Comparison of ENCODE assay signal across 9 cellular contexts in the genomic region with DNA sequence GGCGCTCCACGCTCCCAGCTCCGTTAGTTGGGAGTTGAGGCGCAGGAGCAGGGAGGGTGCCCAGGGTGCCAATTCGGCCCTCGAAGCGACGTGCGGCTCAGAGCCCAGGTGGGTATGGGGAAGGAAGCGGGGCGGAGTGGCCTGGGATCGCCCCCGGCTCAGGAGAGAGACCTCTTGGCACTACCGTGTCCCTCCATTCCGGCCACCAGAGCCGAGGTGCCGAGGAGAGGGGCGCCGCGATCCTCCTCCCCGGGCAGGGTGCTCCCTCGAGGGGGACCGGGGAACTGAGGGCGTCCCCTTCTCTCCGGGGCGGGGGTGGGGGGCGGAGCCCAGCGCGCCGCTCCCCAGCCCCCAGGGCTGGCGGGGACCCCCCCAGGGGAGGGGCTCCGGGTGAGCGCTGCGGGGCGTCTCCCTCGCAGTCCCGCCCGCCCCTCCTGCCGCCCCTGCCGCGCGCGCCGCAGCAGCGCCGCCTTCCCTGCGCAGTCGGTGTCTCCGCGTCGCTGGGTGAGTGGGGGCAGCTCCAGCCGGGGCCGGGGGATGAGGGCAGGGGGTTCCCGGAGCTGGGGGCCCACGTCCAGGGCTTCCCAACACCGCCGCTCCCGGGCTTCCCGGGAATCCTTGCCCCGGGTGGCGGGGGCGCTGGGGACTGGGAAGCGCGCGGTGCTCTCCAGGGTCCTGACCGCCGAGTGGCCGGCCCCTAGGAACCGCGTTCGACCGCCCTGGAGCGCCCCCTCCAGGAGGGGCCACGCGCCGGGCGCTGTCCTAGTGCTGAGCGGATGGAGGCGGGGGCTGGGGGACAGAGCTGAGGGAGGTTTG. TPM values are rescaled to one million over a fixed set of nuclear protein-coding genes. Genes with fewer than 3 reads are reported as not detected.
DNase-seq lines count a peak whose midpoint lies in the region; ATAC-seq, FAIRE-seq and TF ChIP-seq lines count a peak whose summit lies in the region.
"Had no signal": no experiment of that assay in that cellular context is flagged by ENCODE, and none has a peak within 500 bp of the region (broad histone marks: within the 10 kb centered on the region; RNA-seq: fewer than 3 reads in every experiment).

Gene HPCA, plus strand, starts transcription at position 480 of the 816 bp plus-strand sequence. CDS start 2,408 bp downstream, outside the sequence.

- POLR2A ChIA-PET in K562 (lab: Yijun Ruan, JAX): interaction anchor here (0.6 to 1.2 kb wide), 5 partner anchors 11 to 455 kb away, joined by 3 read pairs; no protein-coding TSS in a partner anchor

- H3K9me3 ChIP-seq in K562 (replicated peaks; ENCODE audit: control insufficient read depth, insufficient read depth, low read depth, low read length): no peaks in the 10 kb centered on the region

- peak; percentile 97 for ATAC-seq in K562
- ATAC-seq in stimulated activated naive CD8-positive, alpha-beta T cell treated with anti-CD3 and anti-CD28 coated beads, Interleukin-15, Interleukin-2, amounts not matched to agents 100 U/mL and 50 U/mL, for 24 hours: peak; percentile 67

- peak; percentile 85 to 95 (median 95) for TF ChIP-seq CTCF in K562 (IDR thresholded peaks at IDR 0.05 in 2 of 3, conservative IDR thresholded peaks at IDR 0.05 in 1 of 3; ENCODE audit: insufficient read depth in 2 of 3, low read depth in 1 of 3, low read length in 3 of 3)

- no peak within 1 kb of the TSS; the same call in 2 of the 3 replicates for H3K27ac ChIP-seq in K562 (ENCODE audit: extremely low read depth, low read depth, low read length)
- H3K27ac ChIP-seq: epithelial cell of prostate had no signal

- in situ Hi-C loops in K562 (cut with MboI) (loop anchor here (25.0 kb wide), 1 partner anchor 726 kb away; no protein-coding TSS in a partner anchor), G401 (cut with HindIII; ENCODE audit: low sequenced_read_pairs) (no loop called here)

- peak; percentile 48 to 65 for TF ChIP-seq RAD21 in K562 (CRISPR knock-in tag; conservative IDR thresholded peaks at IDR 0.05 in 1 of 2, IDR thresholded peaks at IDR 0.05 in 1 of 2)

- CTCF ChIA-PET in K562 (lab: Yijun Ruan, JAX; ENCODE audit: low intra/inter-chr PET ratio): interaction anchor here (0.6 to 1.2 kb wide), 6 partner anchors 9 to 486 kb away, joined by 3 to 5 read pairs (median 4); no protein-coding TSS in a partner anchor

- peaks cover 42% of the 10 kb centered on the region for H4K20me1 ChIP-seq in K562 (replicated peaks; ENCODE audit: control insufficient read depth, insufficient read depth, low read length)

- no peak within 1 kb of the TSS for H3K4me2 ChIP-seq in K562 (ENCODE audit: insufficient read depth, low read length)

- H3K9ac ChIP-seq in K562 (ENCODE audit: insufficient read depth in 1 of 2, low read depth in 2 of 2, low read length in 2 of 2): no peak within 1 kb of the TSS

- H3K27me3 ChIP-seq in K562 (ENCODE audit: control insufficient read depth in 2 of 2, insufficient read depth in 2 of 2, low read length in 2 of 2): peaks cover 9 to 57% of the 10 kb centered on the region in 2 experiments; a peak in 4 of 5 replicates

- no peak for TF ChIP-seq EP300 in K562 (IDR thresholded peaks at IDR 0.05; ENCODE audit: low read length)

- no TSS peak for BruUV-seq in K562 (replicated peaks; lab: Mats Ljungman, UMichigan)

- H3K4me1 ChIP-seq in K562 (replicated peaks in 1 of 2; ENCODE audit: control insufficient read depth in 2 of 2, insufficient read depth in 2 of 2, low read length in 2 of 2): peaks cover 0 to 25% of the 10 kb centered on the region in 2 experiments; a peak in 3 of 5 replicates

- H2AFZ ChIP-seq in K562 (ENCODE audit: low read depth, low read length): no peak within 1 kb of the TSS

- DNase-seq in activated T-cell treated with anti-CD3 and anti-CD28 coated beads for 48 hours (ENCODE audit: low read depth) (peak; percentile 50), activated T-cell treated with anti-CD3 and anti-CD28 coated beads for 4 hours (no peak), NOMO-1 treated with DMSO at 0.1 percent for 48 hours (lab: John Stamatoyannopoulos, UW; ENCODE audit: unreplicated experiment) (peak; percentile 36), K562 (ENCODE audit: extremely low read depth in 1 of 4, low spot score in 3 of 4) (peak; percentile 88 to 96 (median 93)), islet precursor cell (peak; percentile 90), G401 (ENCODE audit: low spot score) (no peak), cortex of kidney (lab: John Stamatoyannopoulos, UW) (no peak)
- DNase-seq in stimulated activated naive CD8-positive, alpha-beta T cell treated with anti-CD3 and anti-CD28 coated beads, Interleukin-15, Interleukin-2, amounts not matched to agents 100 U/mL and 50 U/mL, for 24 hours: peak; percentile 64

- no peaks in the 10 kb centered on the region for H3K9me1 ChIP-seq in K562 (ENCODE audit: control insufficient read depth, insufficient read depth, low read length)

- H3K36me3 ChIP-seq in K562 (ENCODE audit: control insufficient read depth, insufficient read depth, low read length): no peaks in the 10 kb centered on the region

- TF ChIP-seq POLR2A in K562 (conservative IDR thresholded peaks at IDR 0.05): no peak

- no peaks in the 10 kb centered on the region for H3K79me2 ChIP-seq in K562 (ENCODE audit: control insufficient read depth, insufficient read depth, low read length)

- 17% methylated on average over 21 of the region's 79 CpGs for WGBS in K562 (ENCODE audit: insufficient coverage, low coverage, missing lambda C conversion rate)

- intact Hi-C loops in K562 (cut with micrococcal nuclease): no loop called here

- H3K4me3 ChIP-seq in K562: peak within 1 kb of the TSS; percentile 20; the same call in 1 of the 2 replicates

- FAIRE-seq in K562 (lab: Jason Lieb, UNC): peak; percentile 35

TF ChIP-seq in K562, 482 proteins besides CTCF, POLR2A, EP300 and RAD21 (continues in another document):
- peak; percentile 85 for TF ChIP-seq ZNF589 (CRISPR knock-in tag; IDR thresholded peaks at IDR 0.05; ENCODE audit: low read depth)
- TF ChIP-seq, protein P1, sequence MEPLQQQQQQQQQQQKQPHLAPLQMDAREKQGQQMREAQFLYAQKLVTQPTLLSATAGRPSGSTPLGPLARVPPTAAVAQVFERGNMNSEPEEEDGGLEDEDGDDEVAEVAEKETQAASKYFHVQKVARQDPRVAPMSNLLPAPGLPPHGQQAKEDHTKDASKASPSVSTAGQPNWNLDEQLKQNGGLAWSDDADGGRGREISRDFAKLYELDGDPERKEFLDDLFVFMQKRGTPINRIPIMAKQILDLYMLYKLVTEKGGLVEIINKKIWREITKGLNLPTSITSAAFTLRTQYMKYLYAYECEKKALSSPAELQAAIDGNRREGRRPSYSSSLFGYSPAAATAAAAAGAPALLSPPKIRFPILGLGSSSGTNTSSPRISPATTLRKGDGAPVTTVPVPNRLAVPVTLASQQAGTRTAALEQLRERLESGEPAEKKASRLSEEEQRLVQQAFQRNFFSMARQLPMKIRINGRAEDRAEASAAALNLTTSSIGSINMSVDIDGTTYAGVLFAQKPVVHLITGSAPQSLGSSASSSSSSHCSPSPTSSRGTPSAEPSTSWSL (CRISPR knock-in tag; IDR thresholded peaks at IDR 0.05; ENCODE audit: borderline replicate concordance): no peak
- peak; percentile 95; the same call in 1 of the 2 replicates for TF ChIP-seq MED1 (CRISPR knock-in tag; IDR thresholded peaks at IDR 0.05; ENCODE audit: borderline replicate concordance)
- no peak for TF ChIP-seq PTTG1 (tag; IDR thresholded peaks at IDR 0.05; ENCODE audit: low read depth)
- no peak for TF ChIP-seq HES1 (IDR thresholded peaks at IDR 0.05; ENCODE audit: low read depth)
- no peak for TF ChIP-seq HDAC3 (IDR thresholded peaks at IDR 0.05; ENCODE audit: borderline replicate concordance, partially characterized antibody)

RNA-seq across cellular contexts. Expression of gene HPCA, which starts in this region (rescaled TPM):
- total RNA-seq in K562 (2011; cell fraction: chromatin; rRNA removed; ENCODE audit: low replicate concordance): not detected in 2 replicates
- not detected in 2 replicates for total RNA-seq in K562 (2011; cell fraction: nucleolus; rRNA removed)
- not detected in 2 replicates for total RNA-seq in K562 (2011; cell fraction: nucleoplasm; rRNA removed)
- total RNA-seq in K562 (2014; rRNA removed) (not detected in 2 replicates), K562 (2014; rRNA removed; fragmentation: Illumina TruSeq; extraction: Trizol) (not detected in 2 replicates), K562 (2015; rRNA removed; fragmentation: Illumina TruSeq; extraction: Trizol) (not detected in 2 replicates), K562 (2021) (not detected in 2 replicates)
- polyA plus RNA-seq in K562 (2011; rRNA removed) (not detected in 2 replicates), K562 (2014; fragmentation: Illumina TruSeq; extraction: Trizol) (not detected in 2 replicates), K562 (2014; fragmentation: Nextera tagmentation; extraction: Ambion mirVana) (not detected), K562 (2014; rRNA removed) (not detected in 2 replicates)
- polyA plus RNA-seq in K562 (2011; cell fraction: cytosol; rRNA removed): not detected in 2 replicates
- polyA plus RNA-seq in K562 (2011; cell fraction: nucleus; rRNA removed): not detected in 2 replicates
- 0.22 and 0.44 TPM in 2 replicates for polyA plus RNA-seq in K562 (2012)
- polyA minus RNA-seq in K562 (2011; rRNA and poly(A)+ RNA removed): not detected in 2 replicates
- polyA minus RNA-seq in K562 (2011; cell fraction: cytosol; rRNA and poly(A)+ RNA removed): not detected in 2 replicates
- not detected in 2 replicates for polyA minus RNA-seq in K562 (2011; cell fraction: nucleus; rRNA and poly(A)+ RNA removed)
- not detected in 2 replicates for total RNA-seq in G401 (2014; rRNA removed; shearing (Covaris generic))

Comparison
In these comparisons a context has a peak if more than half of its experiments do, and no peak if none do; other contexts are left out.
1. DNase-seq: peak in activated T-cell treated with anti-CD3 and anti-CD28 coated beads for 48 hours (single experiment), NOMO-1 treated with DMSO at 0.1 percent for 48 hours (single experiment), islet precursor cell (single experiment) and stimulated activated naive CD8-positive, alpha-beta T cell treated with anti-CD3 and anti-CD28 coated beads, Interleukin-15, Interleukin-2, amounts not matched to agents 100 U/mL and 50 U/mL, for 24 hours (single experiment); none in activated T-cell treated with anti-CD3 and anti-CD28 coated beads for 4 hours (single experiment), G401 (single experiment) and cortex of kidney (single experiment).
2. Peak in DNase-seq, ATAC-seq and H3K4me3 ChIP-seq in K562; RNA of the gene not detected or under 1 TPM.